Comparison of ENCODE assay signal across 17 cellular contexts in genomic region chr15:42338500-42338899, GRCh38.
"Had no signal": no experiment of that assay in that cellular context is flagged by ENCODE, and none has a peak within 500 bp of the region (broad histone marks: within the 10 kb centered on the region; RNA-seq: fewer than 3 reads in every experiment).

No MANE protein-coding gene starts in this region.

- H3K4me3 Mint-ChIP-seq: activated CD4-positive, alpha-beta T cell treated with anti-CD3 and anti-CD28 coated beads, Interleukin-2, amount 10 ng/mL, durations not matched to agents 7 days and 5 days; activated naive CD4-positive, alpha-beta T cell treated with anti-CD3 and anti-CD28 coated beads, Interleukin-2, amount 10 ng/mL, durations not matched to agents 7 days and 5 days; T-helper 2 cell treated with Interferon-gamma antibody and Interleukin-4, amounts not matched to agents 5 μg/mL and 100 μg/mL, for 36 hours had no signal

- H3K9me3 ChIP-seq: thyroid gland had no signal

- H3K79me2 ChIP-seq: parathyroid adenoma had no signal

- ATAC-seq: activated CD4-positive, CD25-positive, alpha-beta regulatory T cell treated with anti-CD3 and anti-CD28 coated beads, Interleukin-2, amount 50 U/mL, for 24 hours; esophagus mucosa; lower lobe of right lung had no signal

- H3K27ac Mint-ChIP-seq: activated CD4-positive, alpha-beta T cell treated with anti-CD3 and anti-CD28 coated beads, Interleukin-2, amount 10 ng/mL, durations not matched to agents 7 days and 5 days; activated naive CD4-positive, alpha-beta T cell treated with anti-CD3 and anti-CD28 coated beads, Interleukin-2, amount 10 ng/mL, durations not matched to agents 7 days and 5 days; T-helper 2 cell treated with Interferon-gamma antibody and Interleukin-4, amounts not matched to agents 5 μg/mL and 100 μg/mL, for 36 hours had no signal

- H3K36me3 ChIP-seq: thyroid gland had no signal

- H3K4me3 ChIP-seq: ascending aorta, lower lobe of right lung, thyroid gland had no signal

- H2AFZ ChIP-seq: parathyroid adenoma had no signal

- H3K4me1 ChIP-seq: ascending aorta, lower lobe of right lung, parathyroid adenoma, thyroid gland had no signal

- DNase-seq: activated CD4-positive, alpha-beta T cell treated with anti-CD3 and anti-CD28 coated beads, Interleukin-2, amount 10 ng/mL, durations not matched to agents 7 days and 5 days; activated CD8-positive, alpha-beta memory T cell treated with anti-CD3 and anti-CD28 coated beads for 24 hours; activated CD8-positive, alpha-beta memory T cell treated with anti-CD3 and anti-CD28 coated beads, Interleukin-2, amount 50 U/mL, for 48 hours; activated effector memory CD4-positive, alpha-beta T cell treated with Interleukin-2 at 50 U/mL for 16 hours; activated naive CD4-positive, alpha-beta T cell treated with anti-CD3 and anti-CD28 coated beads, Interleukin-2, amount 10 ng/mL, durations not matched to agents 7 days and 5 days; activated T-cell treated with anti-CD3 and anti-CD28 coated beads, Interleukin-2, amount 50 U/mL, for 48 hours; cortex of kidney; effector CD4-positive, alpha-beta T cell; lower lobe of right lung; stimulated activated CD4-positive, alpha-beta T cell treated with anti-CD3 and anti-CD28 coated beads, Interleukin-2, amount 100 ng/mL, for 24 hours; stimulated activated naive CD4-positive, alpha-beta T cell treated with Interleukin-2 at 50 U/mL for 16 hours; thyroid gland had no signal

- H3K27ac ChIP-seq: ascending aorta, lower lobe of right lung, parathyroid adenoma, thyroid gland had no signal

- H3K27me3 ChIP-seq: ascending aorta, thyroid gland had no signal

- H3K4me1 Mint-ChIP-seq: activated CD4-positive, alpha-beta T cell treated with anti-CD3 and anti-CD28 coated beads, Interleukin-2, amount 10 ng/mL, durations not matched to agents 7 days and 5 days; activated naive CD4-positive, alpha-beta T cell treated with anti-CD3 and anti-CD28 coated beads, Interleukin-2, amount 10 ng/mL, durations not matched to agents 7 days and 5 days had no signal

- H3K27me3 Mint-ChIP-seq: activated CD4-positive, alpha-beta T cell treated with anti-CD3 and anti-CD28 coated beads, Interleukin-2, amount 10 ng/mL, durations not matched to agents 7 days and 5 days; activated naive CD4-positive, alpha-beta T cell treated with anti-CD3 and anti-CD28 coated beads, Interleukin-2, amount 10 ng/mL, durations not matched to agents 7 days and 5 days had no signal

- H3K9ac ChIP-seq: parathyroid adenoma had no signal
